1 cellular context compared by ENCODE assay signal in the genomic region with DNA sequence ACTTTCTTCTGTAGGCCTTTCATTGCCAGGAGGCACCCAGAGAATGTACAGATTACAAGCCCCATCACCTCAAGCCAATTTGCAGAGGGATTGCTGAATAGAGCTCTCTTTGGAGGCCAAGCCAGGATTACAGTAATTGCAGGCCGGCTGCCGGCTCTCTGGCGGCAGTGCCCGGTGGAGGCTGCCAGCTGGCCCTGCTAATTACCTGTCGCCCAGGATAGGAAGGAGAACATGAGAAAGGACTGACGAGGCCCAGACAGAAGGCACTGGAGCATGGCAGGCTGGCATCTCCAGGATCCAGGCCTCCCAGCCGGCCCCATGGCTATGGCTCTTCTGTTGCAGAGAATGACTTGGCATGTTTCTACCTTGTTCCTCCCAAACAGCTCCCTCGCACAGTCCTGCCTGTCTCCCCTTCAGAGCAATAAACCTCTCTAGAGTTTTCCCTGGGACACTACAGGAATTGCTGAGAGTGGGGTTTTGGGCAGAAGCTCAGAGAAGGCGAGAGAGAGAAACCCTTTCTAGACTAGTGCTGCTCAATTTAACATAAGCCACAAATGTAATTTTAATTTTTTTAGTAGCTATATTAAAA.
TF ChIP-seq lines count a peak whose summit lies in the region.

No MANE protein-coding gene starts in this region.

TF ChIP-seq in HepG2, 621 proteins besides CTCF, POLR2A, EP300 and RAD21 (continued from another document):
- TF ChIP-seq, protein P1, sequence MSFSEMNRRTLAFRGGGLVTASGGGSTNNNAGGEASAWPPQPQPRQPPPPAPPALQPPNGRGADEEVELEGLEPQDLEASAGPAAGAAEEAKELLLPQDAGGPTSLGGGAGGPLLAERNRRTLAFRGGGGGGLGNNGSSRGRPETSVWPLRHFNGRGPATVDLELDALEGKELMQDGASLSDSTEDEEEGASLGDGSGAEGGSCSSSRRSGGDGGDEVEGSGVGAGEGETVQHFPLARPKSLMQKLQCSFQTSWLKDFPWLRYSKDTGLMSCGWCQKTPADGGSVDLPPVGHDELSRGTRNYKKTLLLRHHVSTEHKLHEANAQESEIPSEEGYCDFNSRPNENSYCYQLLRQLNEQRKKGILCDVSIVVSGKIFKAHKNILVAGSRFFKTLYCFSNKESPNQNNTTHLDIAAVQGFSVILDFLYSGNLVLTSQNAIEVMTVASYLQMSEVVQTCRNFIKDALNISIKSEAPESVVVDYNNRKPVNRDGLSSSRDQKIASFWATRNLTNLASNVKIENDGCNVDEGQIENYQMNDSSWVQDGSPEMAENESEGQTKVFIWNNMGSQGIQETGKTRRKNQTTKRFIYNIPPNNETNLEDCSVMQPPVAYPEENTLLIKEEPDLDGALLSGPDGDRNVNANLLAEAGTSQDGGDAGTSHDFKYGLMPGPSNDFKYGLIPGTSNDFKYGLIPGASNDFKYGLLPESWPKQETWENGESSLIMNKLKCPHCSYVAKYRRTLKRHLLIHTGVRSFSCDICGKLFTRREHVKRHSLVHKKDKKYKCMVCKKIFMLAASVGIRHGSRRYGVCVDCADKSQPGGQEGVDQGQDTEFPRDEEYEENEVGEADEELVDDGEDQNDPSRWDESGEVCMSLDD (CRISPR knock-in tag; IDR thresholded peaks at IDR 0.05; ENCODE audit: borderline replicate concordance), result no peak
- TF ChIP-seq ARNT2 (CRISPR knock-in tag; IDR thresholded peaks at IDR 0.05; ENCODE audit: low read depth) (no peak), FOSL2 (CRISPR knock-in tag; IDR thresholded peaks at IDR 0.05) (no peak), ZNF567 (CRISPR knock-in tag; IDR thresholded peaks at IDR 0.05; ENCODE audit: borderline replicate concordance) (no peak), ATF7-NPFF (CRISPR knock-in tag; IDR thresholded peaks at IDR 0.05; ENCODE audit: low read depth) (no peak), SRSF9 (IDR thresholded peaks at IDR 0.05; ENCODE audit: borderline replicate concordance, insufficient read depth, low read depth, low read length, poor library complexity, severe bottlenecking) (no peak), MEIS2 (CRISPR knock-in tag; IDR thresholded peaks at IDR 0.05) (no peak), PHB2 (IDR thresholded peaks at IDR 0.05; ENCODE audit: partially characterized antibody) (no peak), BRD4 (CRISPR knock-in tag; IDR thresholded peaks at IDR 0.05) (no peak), MIER2 (CRISPR knock-in tag; IDR thresholded peaks at IDR 0.05) (no peak), ZNF235 (CRISPR knock-in tag; IDR thresholded peaks at IDR 0.05; ENCODE audit: borderline replicate concordance) (no peak), ONECUT2 (CRISPR knock-in tag; IDR thresholded peaks at IDR 0.05) (no peak), ZNF841 (CRISPR knock-in tag; IDR thresholded peaks at IDR 0.05; ENCODE audit: borderline replicate concordance) (no peak), POLR2AphosphoS2 (IDR thresholded peaks at IDR 0.05; ENCODE audit: low read depth, low read length) (no peak), NFIC (IDR thresholded peaks at IDR 0.05; ENCODE audit: low read length) (no peak), NR2F1 (CRISPR knock-in tag; IDR thresholded peaks at IDR 0.05) (no peak)
- TF ChIP-seq, protein P2, sequence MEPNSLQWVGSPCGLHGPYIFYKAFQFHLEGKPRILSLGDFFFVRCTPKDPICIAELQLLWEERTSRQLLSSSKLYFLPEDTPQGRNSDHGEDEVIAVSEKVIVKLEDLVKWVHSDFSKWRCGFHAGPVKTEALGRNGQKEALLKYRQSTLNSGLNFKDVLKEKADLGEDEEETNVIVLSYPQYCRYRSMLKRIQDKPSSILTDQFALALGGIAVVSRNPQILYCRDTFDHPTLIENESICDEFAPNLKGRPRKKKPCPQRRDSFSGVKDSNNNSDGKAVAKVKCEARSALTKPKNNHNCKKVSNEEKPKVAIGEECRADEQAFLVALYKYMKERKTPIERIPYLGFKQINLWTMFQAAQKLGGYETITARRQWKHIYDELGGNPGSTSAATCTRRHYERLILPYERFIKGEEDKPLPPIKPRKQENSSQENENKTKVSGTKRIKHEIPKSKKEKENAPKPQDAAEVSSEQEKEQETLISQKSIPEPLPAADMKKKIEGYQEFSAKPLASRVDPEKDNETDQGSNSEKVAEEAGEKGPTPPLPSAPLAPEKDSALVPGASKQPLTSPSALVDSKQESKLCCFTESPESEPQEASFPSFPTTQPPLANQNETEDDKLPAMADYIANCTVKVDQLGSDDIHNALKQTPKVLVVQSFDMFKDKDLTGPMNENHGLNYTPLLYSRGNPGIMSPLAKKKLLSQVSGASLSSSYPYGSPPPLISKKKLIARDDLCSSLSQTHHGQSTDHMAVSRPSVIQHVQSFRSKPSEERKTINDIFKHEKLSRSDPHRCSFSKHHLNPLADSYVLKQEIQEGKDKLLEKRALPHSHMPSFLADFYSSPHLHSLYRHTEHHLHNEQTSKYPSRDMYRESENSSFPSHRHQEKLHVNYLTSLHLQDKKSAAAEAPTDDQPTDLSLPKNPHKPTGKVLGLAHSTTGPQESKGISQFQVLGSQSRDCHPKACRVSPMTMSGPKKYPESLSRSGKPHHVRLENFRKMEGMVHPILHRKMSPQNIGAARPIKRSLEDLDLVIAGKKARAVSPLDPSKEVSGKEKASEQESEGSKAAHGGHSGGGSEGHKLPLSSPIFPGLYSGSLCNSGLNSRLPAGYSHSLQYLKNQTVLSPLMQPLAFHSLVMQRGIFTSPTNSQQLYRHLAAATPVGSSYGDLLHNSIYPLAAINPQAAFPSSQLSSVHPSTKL (CRISPR knock-in tag; IDR thresholded peaks at IDR 0.05), result no peak
- TF ChIP-seq, protein P3, sequence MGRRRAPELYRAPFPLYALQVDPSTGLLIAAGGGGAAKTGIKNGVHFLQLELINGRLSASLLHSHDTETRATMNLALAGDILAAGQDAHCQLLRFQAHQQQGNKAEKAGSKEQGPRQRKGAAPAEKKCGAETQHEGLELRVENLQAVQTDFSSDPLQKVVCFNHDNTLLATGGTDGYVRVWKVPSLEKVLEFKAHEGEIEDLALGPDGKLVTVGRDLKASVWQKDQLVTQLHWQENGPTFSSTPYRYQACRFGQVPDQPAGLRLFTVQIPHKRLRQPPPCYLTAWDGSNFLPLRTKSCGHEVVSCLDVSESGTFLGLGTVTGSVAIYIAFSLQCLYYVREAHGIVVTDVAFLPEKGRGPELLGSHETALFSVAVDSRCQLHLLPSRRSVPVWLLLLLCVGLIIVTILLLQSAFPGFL (CRISPR knock-in tag; IDR thresholded peaks at IDR 0.05), result no peak
